In the genomic region with DNA sequence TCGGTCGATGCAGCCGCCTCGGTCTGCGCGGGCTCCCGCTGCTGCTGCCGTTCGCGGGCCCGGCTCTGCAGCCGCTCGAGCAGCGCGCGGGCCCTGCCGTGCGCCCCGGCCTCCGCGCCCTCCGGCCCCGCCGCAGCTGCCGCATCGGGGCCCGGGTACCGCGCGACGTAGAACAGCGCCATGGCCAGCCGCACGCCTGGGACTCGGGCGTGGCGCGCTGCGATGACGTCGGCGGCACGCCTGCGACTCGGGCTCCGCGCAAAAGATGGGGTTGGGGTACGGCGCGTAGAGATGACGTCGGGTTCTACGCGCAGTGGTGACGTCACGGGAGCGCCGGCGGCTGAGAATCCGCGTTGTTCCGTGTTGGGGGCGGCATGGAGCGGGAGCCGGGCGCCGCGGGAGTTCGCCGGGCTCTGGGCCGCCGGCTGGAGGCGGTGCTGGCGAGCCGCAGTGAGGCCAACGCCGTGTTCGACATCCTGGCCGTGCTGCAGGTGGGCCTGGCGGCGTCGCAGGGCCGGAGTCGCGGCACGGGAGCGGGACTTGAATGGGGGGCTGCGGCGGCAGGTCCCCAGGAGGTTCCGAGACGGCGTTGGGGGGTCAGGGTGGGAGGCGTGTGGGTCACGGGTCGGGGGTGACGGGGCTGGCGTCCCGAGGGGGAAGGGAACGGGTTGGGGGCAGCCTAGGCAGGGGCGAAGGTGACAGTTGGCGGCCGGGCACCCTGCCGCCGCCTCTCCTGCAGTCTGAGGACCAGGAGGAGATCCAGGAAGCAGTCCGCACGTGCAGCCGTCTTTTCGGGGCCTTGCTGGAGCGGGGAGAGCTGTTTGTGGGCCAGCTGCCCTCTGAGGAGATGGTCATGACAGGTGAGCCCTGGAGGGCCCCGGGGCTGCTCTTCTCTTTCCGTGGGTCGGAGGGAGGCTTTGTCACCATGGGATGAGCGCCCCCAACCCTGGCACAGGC, we compare ENCODE assay signal across 1 cellular context.
A peak's percentile ranks its signal among the peaks of the same experiment; 100 is the strongest.
TF ChIP-seq lines count a peak whose summit lies in the region.

DDX51 (minus strand) TSS at position 205 of the 957 bp plus-strand sequence; CDS start at position 182, 23 bp downstream.
NOC4L (plus strand) TSS at position 343 of the 957 bp plus-strand sequence; CDS start at position 375, 32 bp downstream.

TF ChIP-seq in HepG2, 621 proteins besides CTCF, POLR2A, EP300 and RAD21 (continued from another document and continues in another):
- TF ChIP-seq SIX1 (CRISPR knock-in tag; IDR thresholded peaks at IDR 0.05; ENCODE audit: borderline replicate concordance), result no peak
- no peak for TF ChIP-seq ZNF484 (CRISPR knock-in tag; IDR thresholded peaks at IDR 0.05; ENCODE audit: borderline replicate concordance, low read depth)
- peak; percentile 59; the same call in 1 of the 2 replicates for TF ChIP-seq ZNF83 (CRISPR knock-in tag; IDR thresholded peaks at IDR 0.05; ENCODE audit: borderline replicate concordance)
- 0 out of 2 replicates have a peak, but pooled peaks have one; percentile 62 for TF ChIP-seq ZMAT3 (CRISPR knock-in tag; conservative IDR thresholded peaks at IDR 0.05)
- peak; percentile 99 for TF ChIP-seq ARID4A (CRISPR knock-in tag; IDR thresholded peaks at IDR 0.05; ENCODE audit: borderline replicate concordance)
- TF ChIP-seq ZNF329 (CRISPR knock-in tag; IDR thresholded peaks at IDR 0.05; ENCODE audit: low read depth), result peak; percentile 77; the same call in 1 of the 2 replicates
- no peak for TF ChIP-seq NCOR1 (IDR thresholded peaks at IDR 0.05; ENCODE audit: borderline replicate concordance, low read length)
- TF ChIP-seq, protein P1, sequence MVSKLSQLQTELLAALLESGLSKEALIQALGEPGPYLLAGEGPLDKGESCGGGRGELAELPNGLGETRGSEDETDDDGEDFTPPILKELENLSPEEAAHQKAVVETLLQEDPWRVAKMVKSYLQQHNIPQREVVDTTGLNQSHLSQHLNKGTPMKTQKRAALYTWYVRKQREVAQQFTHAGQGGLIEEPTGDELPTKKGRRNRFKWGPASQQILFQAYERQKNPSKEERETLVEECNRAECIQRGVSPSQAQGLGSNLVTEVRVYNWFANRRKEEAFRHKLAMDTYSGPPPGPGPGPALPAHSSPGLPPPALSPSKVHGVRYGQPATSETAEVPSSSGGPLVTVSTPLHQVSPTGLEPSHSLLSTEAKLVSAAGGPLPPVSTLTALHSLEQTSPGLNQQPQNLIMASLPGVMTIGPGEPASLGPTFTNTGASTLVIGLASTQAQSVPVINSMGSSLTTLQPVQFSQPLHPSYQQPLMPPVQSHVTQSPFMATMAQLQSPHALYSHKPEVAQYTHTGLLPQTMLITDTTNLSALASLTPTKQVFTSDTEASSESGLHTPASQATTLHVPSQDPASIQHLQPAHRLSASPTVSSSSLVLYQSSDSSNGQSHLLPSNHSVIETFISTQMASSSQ (IDR thresholded peaks at IDR 0.05; ENCODE audit: low read depth), result no peak
- TF ChIP-seq, protein P1 (CRISPR knock-in tag; IDR thresholded peaks at IDR 0.05; ENCODE audit: borderline replicate concordance), result peak; percentile 75; the same call in 1 of the 2 replicates
- TF ChIP-seq, protein P2, sequence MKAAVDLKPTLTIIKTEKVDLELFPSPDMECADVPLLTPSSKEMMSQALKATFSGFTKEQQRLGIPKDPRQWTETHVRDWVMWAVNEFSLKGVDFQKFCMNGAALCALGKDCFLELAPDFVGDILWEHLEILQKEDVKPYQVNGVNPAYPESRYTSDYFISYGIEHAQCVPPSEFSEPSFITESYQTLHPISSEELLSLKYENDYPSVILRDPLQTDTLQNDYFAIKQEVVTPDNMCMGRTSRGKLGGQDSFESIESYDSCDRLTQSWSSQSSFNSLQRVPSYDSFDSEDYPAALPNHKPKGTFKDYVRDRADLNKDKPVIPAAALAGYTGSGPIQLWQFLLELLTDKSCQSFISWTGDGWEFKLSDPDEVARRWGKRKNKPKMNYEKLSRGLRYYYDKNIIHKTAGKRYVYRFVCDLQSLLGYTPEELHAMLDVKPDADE (CRISPR knock-in tag; IDR thresholded peaks at IDR 0.05), result peak; percentile 45; the same call in 1 of the 2 replicates
- peak; percentile 57; the same call in 1 of the 2 replicates for TF ChIP-seq BCL6 (CRISPR knock-in tag; IDR thresholded peaks at IDR 0.05)
- TF ChIP-seq CBX1 (IDR thresholded peaks at IDR 0.05; ENCODE audit: low read depth), result no peak
- TF ChIP-seq RBM39 (IDR thresholded peaks at IDR 0.05; ENCODE audit: low read depth, low read length, poor library complexity, severe bottlenecking), result peak; percentile 55
- 0 out of 2 replicates have a peak, but pooled peaks have one; percentile 38 for TF ChIP-seq ZNF101 (CRISPR knock-in tag; IDR thresholded peaks at IDR 0.05; ENCODE audit: borderline replicate concordance, low read depth)
- TF ChIP-seq NCOA1 (CRISPR knock-in tag; IDR thresholded peaks at IDR 0.05), result no peak
- TF ChIP-seq ZNF879 (CRISPR knock-in tag; IDR thresholded peaks at IDR 0.05), result no peak
- TF ChIP-seq YEATS4 (CRISPR knock-in tag; IDR thresholded peaks at IDR 0.05; ENCODE audit: borderline replicate concordance), result peak; percentile 82
- TF ChIP-seq ZNF841 (CRISPR knock-in tag; IDR thresholded peaks at IDR 0.05; ENCODE audit: borderline replicate concordance), result no peak; the same call in 1 of the 2 replicates
- TF ChIP-seq ZNF766 (CRISPR knock-in tag; IDR thresholded peaks at IDR 0.05; ENCODE audit: borderline replicate concordance), result 0 out of 2 replicates have a peak, but pooled peaks have one; percentile 66
- TF ChIP-seq, protein P3, sequence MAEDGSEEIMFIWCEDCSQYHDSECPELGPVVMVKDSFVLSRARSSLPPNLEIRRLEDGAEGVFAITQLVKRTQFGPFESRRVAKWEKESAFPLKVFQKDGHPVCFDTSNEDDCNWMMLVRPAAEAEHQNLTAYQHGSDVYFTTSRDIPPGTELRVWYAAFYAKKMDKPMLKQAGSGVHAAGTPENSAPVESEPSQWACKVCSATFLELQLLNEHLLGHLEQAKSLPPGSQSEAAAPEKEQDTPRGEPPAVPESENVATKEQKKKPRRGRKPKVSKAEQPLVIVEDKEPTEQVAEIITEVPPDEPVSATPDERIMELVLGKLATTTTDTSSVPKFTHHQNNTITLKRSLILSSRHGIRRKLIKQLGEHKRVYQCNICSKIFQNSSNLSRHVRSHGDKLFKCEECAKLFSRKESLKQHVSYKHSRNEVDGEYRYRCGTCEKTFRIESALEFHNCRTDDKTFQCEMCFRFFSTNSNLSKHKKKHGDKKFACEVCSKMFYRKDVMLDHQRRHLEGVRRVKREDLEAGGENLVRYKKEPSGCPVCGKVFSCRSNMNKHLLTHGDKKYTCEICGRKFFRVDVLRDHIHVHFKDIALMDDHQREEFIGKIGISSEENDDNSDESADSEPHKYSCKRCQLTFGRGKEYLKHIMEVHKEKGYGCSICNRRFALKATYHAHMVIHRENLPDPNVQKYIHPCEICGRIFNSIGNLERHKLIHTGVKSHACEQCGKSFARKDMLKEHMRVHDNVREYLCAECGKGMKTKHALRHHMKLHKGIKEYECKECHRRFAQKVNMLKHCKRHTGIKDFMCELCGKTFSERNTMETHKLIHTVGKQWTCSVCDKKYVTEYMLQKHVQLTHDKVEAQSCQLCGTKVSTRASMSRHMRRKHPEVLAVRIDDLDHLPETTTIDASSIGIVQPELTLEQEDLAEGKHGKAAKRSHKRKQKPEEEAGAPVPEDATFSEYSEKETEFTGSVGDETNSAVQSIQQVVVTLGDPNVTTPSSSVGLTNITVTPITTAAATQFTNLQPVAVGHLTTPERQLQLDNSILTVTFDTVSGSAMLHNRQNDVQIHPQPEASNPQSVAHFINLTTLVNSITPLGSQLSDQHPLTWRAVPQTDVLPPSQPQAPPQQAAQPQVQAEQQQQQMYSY (CRISPR knock-in tag; IDR thresholded peaks at IDR 0.05), result peak; percentile 43; the same call in 1 of the 2 replicates
- no peak for TF ChIP-seq ZNF121 (CRISPR knock-in tag; IDR thresholded peaks at IDR 0.05)
- no peak for TF ChIP-seq CBX2 (IDR thresholded peaks at IDR 0.05; ENCODE audit: low read depth, low read length)
- no peak for TF ChIP-seq CBX2 (CRISPR knock-in tag; IDR thresholded peaks at IDR 0.05; ENCODE audit: low read depth)
- TF ChIP-seq ZNF296 (CRISPR knock-in tag; conservative IDR thresholded peaks at IDR 0.05), result no peak
- TF ChIP-seq, protein P4, sequence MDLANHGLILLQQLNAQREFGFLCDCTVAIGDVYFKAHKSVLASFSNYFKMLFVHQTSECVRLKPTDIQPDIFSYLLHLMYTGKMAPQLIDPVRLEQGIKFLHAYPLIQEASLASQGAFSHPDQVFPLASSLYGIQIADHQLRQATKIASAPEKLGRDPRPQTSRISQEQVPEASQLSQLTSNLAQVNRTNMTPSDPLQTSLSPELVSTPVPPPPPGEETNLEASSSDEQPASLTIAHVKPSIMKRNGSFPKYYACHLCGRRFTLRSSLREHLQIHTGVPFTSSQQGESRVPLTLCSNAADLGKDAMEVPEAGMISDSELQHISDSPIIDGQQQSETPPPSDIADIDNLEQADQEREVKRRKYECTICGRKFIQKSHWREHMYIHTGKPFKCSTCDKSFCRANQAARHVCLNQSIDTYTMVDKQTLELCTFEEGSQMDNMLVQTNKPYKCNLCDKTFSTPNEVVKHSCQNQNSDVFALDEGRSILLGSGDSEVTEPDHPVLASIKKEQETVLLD (CRISPR knock-in tag; IDR thresholded peaks at IDR 0.05; ENCODE audit: low read depth), result peak; percentile 72; the same call in 1 of the 2 replicates
- peak; percentile 72 for TF ChIP-seq TAF1 (CRISPR knock-in tag; IDR thresholded peaks at IDR 0.05)
- no peak for TF ChIP-seq GLI4 (CRISPR knock-in tag; IDR thresholded peaks at IDR 0.05; ENCODE audit: borderline replicate concordance)
- TF ChIP-seq RBAK (CRISPR knock-in tag; IDR thresholded peaks at IDR 0.05), result no peak
- TF ChIP-seq KDM2A (CRISPR knock-in tag; IDR thresholded peaks at IDR 0.05; ENCODE audit: borderline replicate concordance, low read depth), result peak; percentile 99
- TF ChIP-seq ZNF10 (CRISPR knock-in tag; IDR thresholded peaks at IDR 0.05; ENCODE audit: borderline replicate concordance, low read depth), result 0 out of 2 replicates have a peak, but pooled peaks have one; percentile 28
- TF ChIP-seq ZNF850 (CRISPR knock-in tag; conservative IDR thresholded peaks at IDR 0.05), result no peak
- no peak for TF ChIP-seq TCF7 (IDR thresholded peaks at IDR 0.05; ENCODE audit: low read depth)
- peak; percentile 50; the same call in 1 of the 2 replicates for TF ChIP-seq ZSCAN25 (CRISPR knock-in tag; IDR thresholded peaks at IDR 0.05)
